ENCODE assay signal across 12 cellular contexts in the genomic region with DNA sequence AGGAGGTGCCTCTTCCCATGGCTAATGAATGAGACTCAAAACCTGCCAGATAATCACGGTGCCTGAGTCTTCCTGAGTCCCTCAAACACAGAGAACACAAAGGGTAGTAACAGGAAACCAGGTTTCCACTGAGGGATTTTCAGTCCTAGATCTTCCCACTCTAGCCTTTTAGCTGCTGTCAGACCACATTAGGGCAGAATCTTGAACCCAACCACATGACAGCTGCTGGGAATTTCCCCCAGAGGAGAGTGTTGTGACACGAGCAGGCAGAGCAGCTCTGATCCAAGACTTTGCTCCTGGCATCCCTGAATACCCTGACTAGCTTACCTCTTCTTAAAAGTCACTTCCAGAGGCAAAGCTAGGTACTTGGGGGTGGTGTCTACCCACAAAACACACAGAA. TPM values are rescaled to one million over a fixed set of nuclear protein-coding genes. Genes with fewer than 3 reads are reported as not detected.
DNase-seq lines count a peak whose midpoint lies in the region; ATAC-seq and TF ChIP-seq lines count a peak whose summit lies in the region.
"Had no signal": no experiment of that assay in that cellular context is flagged by ENCODE, and none has a peak within 500 bp of the region (broad histone marks: within the 10 kb centered on the region; RNA-seq: fewer than 3 reads in every experiment).

No MANE protein-coding gene starts in this region.

- H3K27ac ChIP-seq in heart left ventricle: no peak overlapping the region
- H3K27ac ChIP-seq: lower lobe of right lung, uterus had no signal

- no peaks in the 10 kb centered on the region for H3K9me3 ChIP-seq in heart left ventricle
- H3K9me3 ChIP-seq: lower lobe of right lung, uterus had no signal

- intact Hi-C loops in natural killer cell (cut with micrococcal nuclease) (no loop called here), heart left ventricle (cut with DNase I) (no loop called here)

- no peak overlapping the region for H3K4me3 ChIP-seq in heart left ventricle
- H3K4me3 ChIP-seq: lower lobe of right lung, uterus had no signal

- H3K36me3 Mint-ChIP-seq in activated T-cell treated with anti-CD3 and anti-CD28 coated beads, Interleukin-2, amount 50 U/mL, for 4 hours (ENCODE audit: insufficient read depth): no peaks in the 10 kb centered on the region
- no peaks in the 10 kb centered on the region for H3K36me3 Mint-ChIP-seq in natural killer cell

- no peaks in the 10 kb centered on the region for H3K27me3 ChIP-seq in heart left ventricle
- H3K27me3 ChIP-seq: uterus had no signal

- 18 to 39% (median 37%) methylated on average over 2 of the region's 2 CpGs for WGBS in heart left ventricle, 4 donors

- DNase-seq in GM13977 (ENCODE audit: low spot score) (peak; percentile 27), natural killer cell (no peak), hypothalamus (lab: John Stamatoyannopoulos, UW) (no peak), heart left ventricle (no peak)
- no peak for DNase-seq in activated T-cell treated with anti-CD3 and anti-CD28 coated beads, Interleukin-2, amount 50 U/mL, for 4 hours
- DNase-seq: GOT3, KG1, lower lobe of right lung, uterus had no signal

- peaks cover 49% of the 10 kb centered on the region for H3K27me3 Mint-ChIP-seq in activated T-cell treated with anti-CD3 and anti-CD28 coated beads, Interleukin-2, amount 50 U/mL, for 4 hours (ENCODE audit: low read depth)
- H3K27me3 Mint-ChIP-seq in natural killer cell (ENCODE audit: low read depth in 2 of 2): peaks cover 11 to 19% of the 10 kb centered on the region in 2 donors

- no peak for TF ChIP-seq POLR2A in heart left ventricle (IDR thresholded peaks at IDR 0.05)

- H3K36me3 ChIP-seq in heart left ventricle: no peaks in the 10 kb centered on the region
- H3K36me3 ChIP-seq: lower lobe of right lung, uterus had no signal

- peaks cover 0 to 26% (median 0%) of the 10 kb centered on the region in 12 donors for H3K4me1 ChIP-seq in heart left ventricle
- H3K4me1 ChIP-seq: uterus had no signal

- ATAC-seq in GM21447 (IDR thresholded peaks at IDR 0.05; ENCODE audit: unreplicated experiment) (peak; percentile 49), natural killer cell (peak in 2 of 3 donors; percentile 52 to 58), heart left ventricle (no peak), GM18519 (IDR thresholded peaks at IDR 0.05; ENCODE audit: low FRiP score, unreplicated experiment) (no peak), HG03196 (IDR thresholded peaks at IDR 0.05; ENCODE audit: unreplicated experiment) (no peak)
- ATAC-seq in activated T-cell treated with anti-CD3 and anti-CD28 coated beads, Interleukin-2, amount 50 U/mL, for 4 hours: peak; percentile 72 to 83
- ATAC-seq: lower lobe of right lung had no signal

- in situ Hi-C loops in GM13977 (cut with MboI; ENCODE audit: low pct_unique_long_range_greater_than_20kb, low sequenced_read_pairs, unreplicated experiment): no loop called here

- peaks cover 12% of the 10 kb centered on the region for H3K4me1 Mint-ChIP-seq in activated T-cell treated with anti-CD3 and anti-CD28 coated beads, Interleukin-2, amount 50 U/mL, for 4 hours (ENCODE audit: low read depth)
- peaks cover 6% of the 10 kb centered on the region in 2 donors for H3K4me1 Mint-ChIP-seq in natural killer cell

- no peaks in the 10 kb centered on the region for H3K9me3 Mint-ChIP-seq in activated T-cell treated with anti-CD3 and anti-CD28 coated beads, Interleukin-2, amount 50 U/mL, for 4 hours
- no peaks in the 10 kb centered on the region for H3K9me3 Mint-ChIP-seq in natural killer cell

- H3K4me3 Mint-ChIP-seq in activated T-cell treated with anti-CD3 and anti-CD28 coated beads, Interleukin-2, amount 50 U/mL, for 4 hours: no peak overlapping the region
- H3K4me3 Mint-ChIP-seq in natural killer cell: no peak overlapping the region

- no peak overlapping the region for H3K27ac Mint-ChIP-seq in natural killer cell

- TF ChIP-seq CTCF in GM13977 (IDR thresholded peaks at IDR 0.05; ENCODE audit: extremely low read depth, insufficient read depth, missing control alignments): no peak
- no peak for TF ChIP-seq CTCF in natural killer cell (IDR thresholded peaks at IDR 0.05)
- no peak for TF ChIP-seq CTCF in heart left ventricle (IDR thresholded peaks at IDR 0.05)

RNA-seq across cellular contexts. Expression of a gene that starts 28.3 kb away (rescaled TPM):
- 100 to 1,000 TPM; 701 to 707 (median 707) TPM for total RNA-seq in activated T-cell treated with anti-CD3 and anti-CD28 coated beads, Interleukin-2, amount 50 U/mL, for 4 hours
- total RNA-seq in natural killer cell: 100 to 1,000 TPM; 272 to 308 (median 308) TPM
- 100 to 1,000 TPM; 211 to 481 (median 313) TPM for total RNA-seq in heart left ventricle
- polyA plus RNA-seq in heart left ventricle: 100 to 1,000 TPM; 115 to 408 TPM

Comparison
In these comparisons a context has a peak if more than half of its experiments do, and no peak if none do; other contexts are left out.
1. ATAC-seq: peak in GM21447 (single experiment), activated T-cell treated with anti-CD3 and anti-CD28 coated beads, Interleukin-2, amount 50 U/mL, for 4 hours (2 of 2) and natural killer cell (2 of 3); none in heart left ventricle (0 of 4), GM18519 (single experiment) and HG03196 (single experiment).